Comparison of ENCODE assay signal across 12 cellular contexts in the genomic region with DNA sequence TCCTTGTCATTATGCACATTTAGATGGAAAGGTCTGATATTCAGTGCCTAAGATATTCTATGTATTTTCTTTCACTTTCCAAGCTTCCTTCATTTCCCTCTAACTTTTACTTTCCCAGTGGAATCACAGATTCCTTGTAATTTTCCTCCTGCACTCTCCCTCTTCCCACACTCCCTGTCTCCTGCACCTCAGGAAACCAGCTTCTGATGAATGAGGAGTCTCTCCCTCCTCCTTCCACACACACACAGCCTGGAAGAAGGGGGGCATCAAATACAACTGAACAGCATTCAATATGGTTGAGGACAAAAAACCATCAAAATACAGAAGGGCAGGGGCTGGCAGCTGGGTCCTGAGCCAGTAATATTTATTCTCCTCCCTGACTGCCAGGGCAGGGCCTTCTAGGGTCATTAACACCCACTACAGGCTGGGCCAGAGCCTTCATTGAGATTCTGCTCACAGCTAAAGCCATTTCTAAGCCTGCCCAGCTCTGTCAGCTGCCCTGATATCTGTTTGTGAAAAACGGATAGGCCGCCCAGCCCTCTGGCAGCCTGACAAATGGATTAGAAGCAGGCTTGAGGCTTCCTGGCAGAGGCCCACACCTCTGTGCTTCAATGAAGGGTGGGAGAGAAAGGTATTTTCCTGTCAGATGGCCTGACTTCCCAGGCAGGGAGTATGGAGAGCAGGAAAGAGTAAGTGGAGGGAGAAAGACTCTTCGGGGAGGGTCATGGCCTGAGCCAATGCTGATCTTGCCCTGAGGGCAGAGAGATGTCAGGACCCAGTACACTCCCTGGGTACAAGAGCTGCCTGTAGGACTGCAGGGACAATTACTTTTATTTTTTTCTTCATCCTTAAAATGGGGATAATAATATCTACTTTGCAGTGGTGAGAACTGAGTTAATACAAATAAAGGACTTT.
DNase-seq lines count a peak whose midpoint lies in the region; ATAC-seq lines count a peak whose summit lies in the region.
"Had no signal": no experiment of that assay in that cellular context is flagged by ENCODE, and none has a peak within 500 bp of the region (broad histone marks: within the 10 kb centered on the region; RNA-seq: fewer than 3 reads in every experiment).

No MANE protein-coding gene starts in this region.

- intact Hi-C loops in head of caudate nucleus (cut with DNase I), result no loop called here

- DNase-seq in DMS79 (lab: John Stamatoyannopoulos, UW) (peak; percentile 44), NCI-H774 (lab: John Stamatoyannopoulos, UW) (peak; percentile 72), head of caudate nucleus (peak; percentile 14 to 75 (median 47)), nucleus accumbens (lab: John Stamatoyannopoulos, UW) (peak in 45 of 56 donors; percentile 6 to 67 (median 41)), germinal center (ENCODE audit: low spot score) (no peak), HPDE6-E6E7 (ENCODE audit: extremely low spot score) (no peak), NCI-H187 treated with DMSO at 0.1 percent for 48 hours (lab: John Stamatoyannopoulos, UW) (no peak)
- DNase-seq: AML-193, brain microvascular endothelial cell, esophagus squamous epithelium, NCI-H446 had no signal

- no peak for ATAC-seq in HG03571 (IDR thresholded peaks at IDR 0.05; ENCODE audit: unreplicated experiment)

Comparison
In these comparisons a context has a peak if more than half of its experiments do, and no peak if none do; other contexts are left out.
1. DNase-seq: peak in DMS79 (single experiment), NCI-H774 (single experiment), head of caudate nucleus (42 of 42) and nucleus accumbens (45 of 56); none in germinal center (single experiment), HPDE6-E6E7 (single experiment) and NCI-H187 treated with DMSO at 0.1 percent for 48 hours (single experiment).